In genomic region chr2:16493788-16494187, GRCh38 we compare ENCODE assay signal across 24 cellular contexts.
"Had no signal": no experiment of that assay in that cellular context is flagged by ENCODE, and none has a peak within 500 bp of the region (broad histone marks: within the 10 kb centered on the region; RNA-seq: fewer than 3 reads in every experiment).

No MANE protein-coding gene starts in this region.

- H3K27ac ChIP-seq: HL-60, KMS-11, RWPE1 had no signal

- H3K9ac ChIP-seq: KMS-11, SK-N-SH had no signal

- DNase-seq: IMR-90; Kasumi-1; MM.1S; NCI-H1092 treated with DMSO at 0.1 percent for 48 hours; NCI-H1436; NCI-H187; NCI-H2029; NCI-H2081 treated with DMSO at 0.1 percent for 48 hours; NCI-H2171; NCI-H226; NCI-H446; NCI-H510A; NCI-H524 treated with DMSO at 0.1 percent for 48 hours; NCI-H69; NCI-H774; NK-92 treated with Interleukin-12 subunit alpha and Interleukin-12 subunit beta, amount 100 ng/mL, for 24 hours; PC-3; SHP77; SK-N-SH; SW 1271 had no signal

- H3K9me3 ChIP-seq: SK-N-SH had no signal

- H3K4me2 ChIP-seq: KMS-11, SK-N-SH had no signal

- H3K4me3 ChIP-seq: K562 had no signal
